11 cellular contexts compared by ENCODE assay signal in genomic region chr1:61950418-61950817, GRCh38.
DNase-seq lines count a peak whose midpoint lies in the region; ATAC-seq, FAIRE-seq and TF ChIP-seq lines count a peak whose summit lies in the region.
"Had no signal": no experiment of that assay in that cellular context is flagged by ENCODE, and none has a peak within 500 bp of the region (broad histone marks: within the 10 kb centered on the region; RNA-seq: fewer than 3 reads in every experiment).

No MANE protein-coding gene starts in this region.

- H2AFZ ChIP-seq in HepG2 (ENCODE audit: low read length) = no peak overlapping the region

- intact Hi-C loops in body of pancreas (cut with DNase I) = no loop called here
- intact Hi-C loops in HepG2 (cut with micrococcal nuclease; ENCODE audit: unreplicated experiment) = loop anchor here (10.0 kb wide), 1 partner anchor 124 kb away; no protein-coding TSS in a partner anchor

- H3K4me1 ChIP-seq in body of pancreas (peaks cover 7% of the 10 kb centered on the region), HepG2 (ENCODE audit: insufficient read depth, low read length) (peaks cover 6% of the 10 kb centered on the region; the same call in 1 of the 2 replicates)

- H3K27ac ChIP-seq in body of pancreas (peak overlapping the region in 3 of 4 donors; percentile 1 to 66 (median 16)), HepG2 (ENCODE audit: extremely low read length, insufficient read depth, low read length) (no peak overlapping the region)

- POLR2A ChIA-PET in HepG2 (lab: Yijun Ruan, JAX) = no interaction called here

- no peak for DNase-seq in GM06990 (ENCODE audit: extremely low read depth, insufficient read length)
- peak; percentile 4 for DNase-seq in Jurkat, Clone E6-1 (ENCODE audit: low read depth, low spot score)
- no peak for DNase-seq in body of pancreas
- DNase-seq in HepG2 (ENCODE audit: low spot score) = peak; percentile 28
- DNase-seq in activated CD8-positive, alpha-beta memory T cell treated with anti-CD3 and anti-CD28 coated beads, Interleukin-2, amount 50 U/mL, for 4 hours = no peak
- no peak for DNase-seq in NCI-H1105 treated with DMSO at 0.1 percent for 48 hours (lab: John Stamatoyannopoulos, UW)
- DNase-seq in T-helper 2 cell treated with Interferon-gamma antibody and Interleukin-4, amounts not matched to agents 5 μg/mL and 100 μg/mL, for 36 hours (ENCODE audit: low spot score) = no peak
- DNase-seq: activated CD4-positive, alpha-beta T cell treated with anti-CD3 and anti-CD28 coated beads, Interleukin-2, amount 10 ng/mL, durations not matched to agents 24 days and 14 days; NCI-H2029 treated with DMSO at 0.1 percent for 48 hours had no signal

- peak; percentile 74 for FAIRE-seq in HepG2 (lab: Jason Lieb, UNC)
- FAIRE-seq: colon had no signal

- no peaks in the 10 kb centered on the region for H3K36me3 Mint-ChIP-seq in T-helper 2 cell treated with Interferon-gamma antibody and Interleukin-4, amounts not matched to agents 5 μg/mL and 100 μg/mL, for 36 hours (ENCODE audit: low read depth)

- in situ Hi-C loops in HepG2 (cut with HindIII; ENCODE audit: extremely low pct_ligation_motif_present, low pct_unique_long_range_greater_than_20kb) = no loop called here

- no peaks in the 10 kb centered on the region for H3K79me2 ChIP-seq in HepG2 (ENCODE audit: insufficient read depth, low read length)

- no peaks in the 10 kb centered on the region for H4K20me1 ChIP-seq in HepG2 (ENCODE audit: insufficient read depth, low read length)

- H3K36me3 ChIP-seq in GM06990 (ENCODE audit: control insufficient read depth, insufficient read depth, low read length) (no peaks in the 10 kb centered on the region), body of pancreas (replicated peaks in 1 of 2; ENCODE audit: insufficient read depth in 1 of 2, low read depth in 2 of 2) (no peaks in the 10 kb centered on the region), HepG2 (replicated peaks in 1 of 2; ENCODE audit: control insufficient read depth in 1 of 2, insufficient read depth in 2 of 2, low read length in 2 of 2) (no peaks in the 10 kb centered on the region)

- H3K4me3 ChIP-seq in GM06990 (replicated peaks; ENCODE audit: low read depth, low read length) (no peak overlapping the region), body of pancreas (no peak overlapping the region), HepG2 (replicated peaks in 1 of 3; ENCODE audit: insufficient read depth in 1 of 3, low read depth in 2 of 3, low read length in 3 of 3) (no peak overlapping the region)
- H3K4me3 ChIP-seq in Jurkat, Clone E6-1 (ENCODE audit: low read length) = no peak overlapping the region

- no TSS peak for BruUV-seq in HepG2 (replicated peaks; lab: Mats Ljungman, UMichigan)

- no peaks in the 10 kb centered on the region for H3K27me3 ChIP-seq in GM06990 (replicated peaks; ENCODE audit: control insufficient read depth, insufficient read depth, low read length)
- no peaks in the 10 kb centered on the region for H3K27me3 ChIP-seq in body of pancreas
- H3K27me3 ChIP-seq in HepG2 (ENCODE audit: control insufficient read depth in 1 of 2, insufficient read depth in 2 of 2, low read length in 2 of 2) = no peaks in the 10 kb centered on the region

- peak; percentile 48 for ATAC-seq in body of pancreas
- ATAC-seq in HepG2 = peak; percentile 60
- ATAC-seq in HG03378 (IDR thresholded peaks at IDR 0.05; ENCODE audit: unreplicated experiment) = no peak

- CTCF ChIA-PET in HepG2 (lab: Yijun Ruan, JAX; ENCODE audit: low intra/inter-chr PET ratio, low total read pairs) = no interaction called here

- H3K27ac Mint-ChIP-seq in T-helper 2 cell treated with Interferon-gamma antibody and Interleukin-4, amounts not matched to agents 5 μg/mL and 100 μg/mL, for 36 hours = no peak overlapping the region
- H3K27ac Mint-ChIP-seq: activated CD4-positive, alpha-beta T cell treated with anti-CD3 and anti-CD28 coated beads, Interleukin-2, amount 10 ng/mL, durations not matched to agents 24 days and 14 days had no signal

- no peak overlapping the region for H3K9ac ChIP-seq in HepG2 (ENCODE audit: insufficient read depth, low read depth, low read length)

- peak; percentile 25; the same call in 1 of the 2 replicates for TF ChIP-seq RAD21 in HepG2 (CRISPR knock-in tag; IDR thresholded peaks at IDR 0.05)

- H3K9me3 ChIP-seq in body of pancreas (no peaks in the 10 kb centered on the region), HepG2 (ENCODE audit: low read length) (no peaks in the 10 kb centered on the region)

- TF ChIP-seq CTCF in GM06990 (IDR thresholded peaks at IDR 0.05; ENCODE audit: insufficient read depth, low read length, poor library complexity, severe bottlenecking) = peak; percentile 20
- peak in 2 of 7 experiments; percentile 15 to 20 for TF ChIP-seq CTCF in body of pancreas (IDR thresholded peaks at IDR 0.05)
- peak; percentile 46 for TF ChIP-seq CTCF in HepG2 (CRISPR knock-in tag; IDR thresholded peaks at IDR 0.05)

- TF ChIP-seq EP300 in HepG2 (IDR thresholded peaks at IDR 0.05; ENCODE audit: low read depth in 2 of 2, low read length in 2 of 2) = no peak
- no peak for TF ChIP-seq EP300 in HepG2 (CRISPR knock-in tag; IDR thresholded peaks at IDR 0.05; ENCODE audit: borderline replicate concordance)

- H3K4me3 Mint-ChIP-seq in T-helper 2 cell treated with Interferon-gamma antibody and Interleukin-4, amounts not matched to agents 5 μg/mL and 100 μg/mL, for 36 hours = no peak overlapping the region
- H3K4me3 Mint-ChIP-seq: activated CD4-positive, alpha-beta T cell treated with anti-CD3 and anti-CD28 coated beads, Interleukin-2, amount 10 ng/mL, durations not matched to agents 24 days and 14 days had no signal

- TF ChIP-seq POLR2A in body of pancreas (IDR thresholded peaks at IDR 0.05) = no peak
- TF ChIP-seq POLR2A in HepG2 (IDR thresholded peaks at IDR 0.05; ENCODE audit: insufficient read depth in 1 of 2, low read depth in 2 of 2, low read length in 2 of 2) = no peak

- WGBS in body of pancreas, 2 donors = 45 to 46% methylated on average over 2 of the region's 2 CpGs
- 25% methylated on average over 2 of the region's 2 CpGs for WGBS in HepG2 (ENCODE audit: low lambda C conversion rate)

- no peaks in the 10 kb centered on the region for H3K4me1 Mint-ChIP-seq in T-helper 2 cell treated with Interferon-gamma antibody and Interleukin-4, amounts not matched to agents 5 μg/mL and 100 μg/mL, for 36 hours (ENCODE audit: low read depth)
- H3K4me1 Mint-ChIP-seq: activated CD4-positive, alpha-beta T cell treated with anti-CD3 and anti-CD28 coated beads, Interleukin-2, amount 10 ng/mL, durations not matched to agents 24 days and 14 days had no signal

- H3K27me3 Mint-ChIP-seq in T-helper 2 cell treated with Interferon-gamma antibody and Interleukin-4, amounts not matched to agents 5 μg/mL and 100 μg/mL, for 36 hours (ENCODE audit: low read depth) = no peaks in the 10 kb centered on the region
- H3K27me3 Mint-ChIP-seq: activated CD4-positive, alpha-beta T cell treated with anti-CD3 and anti-CD28 coated beads, Interleukin-2, amount 10 ng/mL, durations not matched to agents 24 days and 14 days had no signal

- no peak overlapping the region for H3K4me2 ChIP-seq in HepG2 (ENCODE audit: low read depth, low read length)

- no peaks in the 10 kb centered on the region for H3K9me3 Mint-ChIP-seq in T-helper 2 cell treated with Interferon-gamma antibody and Interleukin-4, amounts not matched to agents 5 μg/mL and 100 μg/mL, for 36 hours
- H3K9me3 Mint-ChIP-seq: activated CD4-positive, alpha-beta T cell treated with anti-CD3 and anti-CD28 coated beads, Interleukin-2, amount 10 ng/mL, durations not matched to agents 24 days and 14 days had no signal

TF ChIP-seq in HepG2, 621 proteins besides CTCF, POLR2A, EP300 and RAD21:
- no peak for TF ChIP-seq ZNF18 (CRISPR knock-in tag; IDR thresholded peaks at IDR 0.05; ENCODE audit: insufficient replicate concordance)
- TF ChIP-seq TEAD3 (CRISPR knock-in tag; optimal IDR thresholded peaks at IDR 0.05; ENCODE audit: borderline replicate concordance) = peak; percentile 82
- TF ChIP-seq STAG1 (CRISPR knock-in tag; IDR thresholded peaks at IDR 0.05) = peak; percentile 23; the same call in 1 of the 2 replicates
- TF ChIP-seq MIXL1 (CRISPR knock-in tag; IDR thresholded peaks at IDR 0.05) = peak; percentile 44; the same call in 1 of the 2 replicates
TF ChIP-seq in HepG2: peak in this region for 3.

Comparison
In these comparisons a context has a peak if more than half of its experiments do, and no peak if none do; other contexts are left out.
1. DNase-seq: peak in Jurkat, Clone E6-1 (single experiment) and HepG2 (single experiment); none in GM06990 (single experiment), body of pancreas (0 of 4), activated CD8-positive, alpha-beta memory T cell treated with anti-CD3 and anti-CD28 coated beads, Interleukin-2, amount 50 U/mL, for 4 hours (single experiment), NCI-H1105 treated with DMSO at 0.1 percent for 48 hours (single experiment) and T-helper 2 cell treated with Interferon-gamma antibody and Interleukin-4, amounts not matched to agents 5 μg/mL and 100 μg/mL, for 36 hours (single experiment).